22 cellular contexts compared by ENCODE assay signal in genomic region chr2:220064282-220065042, GRCh38.
DNase-seq lines count a peak whose midpoint lies in the region; ATAC-seq lines count a peak whose summit lies in the region.
"Had no signal": no experiment of that assay in that cellular context is flagged by ENCODE, and none has a peak within 500 bp of the region (broad histone marks: within the 10 kb centered on the region; RNA-seq: fewer than 3 reads in every experiment).

No MANE protein-coding gene starts in this region.

- peak; percentile 56 for DNase-seq in DMS53 (lab: John Stamatoyannopoulos, UW)
- no peak for DNase-seq in DMS53 treated with DMSO at 0.1 percent for 48 hours (lab: John Stamatoyannopoulos, UW; ENCODE audit: unreplicated experiment)
- DNase-seq in NCI-H510A treated with DMSO at 0.1 percent for 48 hours (lab: John Stamatoyannopoulos, UW), result peak; percentile 38
- peak; percentile 31 for DNase-seq in iris pigment epithelial cell (ENCODE audit: low read depth)
- peak; percentile 67 for DNase-seq in retina
- no peak for DNase-seq in NCI-H1694 (lab: John Stamatoyannopoulos, UW)
- DNase-seq in CD1c-positive myeloid dendritic cell (ENCODE audit: extremely low spot score), result no peak
- DNase-seq: Caco-2; CD4-positive, CD25-positive, alpha-beta regulatory T cell; DND-41; HFFc6; IMR-90; Karpas-422; MG63; NCI-H1092; NCI-H1436 treated with DMSO at 0.1 percent for 48 hours; NCI-H2029 treated with DMSO at 0.1 percent for 48 hours; NCI-H526; PC-3; SIG-M5 had no signal

- no peak for ATAC-seq in GM19463 (IDR thresholded peaks at IDR 0.05; ENCODE audit: unreplicated experiment)
- ATAC-seq: PC-3, SK-N-SH treated with all-trans-retinoic acid at 6 μM for 48 hours had no signal

Comparison
In these comparisons a context has a peak if more than half of its experiments do, and no peak if none do; other contexts are left out.
1. DNase-seq: peak in DMS53 (single experiment), NCI-H510A treated with DMSO at 0.1 percent for 48 hours (single experiment), iris pigment epithelial cell (single experiment) and retina (single experiment); none in DMS53 treated with DMSO at 0.1 percent for 48 hours (single experiment), NCI-H1694 (single experiment) and CD1c-positive myeloid dendritic cell (single experiment).